In genomic region chr1:154992721-154993571, GRCh38 we compare ENCODE assay signal across 8 cellular contexts. TPM values are rescaled to one million over a fixed set of nuclear protein-coding genes. Genes with fewer than 3 reads are reported as not detected.
DNase-seq lines count a peak whose midpoint lies in the region; ATAC-seq and TF ChIP-seq lines count a peak whose summit lies in the region.
"Had no signal": no experiment of that assay in that cellular context is flagged by ENCODE, and none has a peak within 500 bp of the region (broad histone marks: within the 10 kb centered on the region; RNA-seq: fewer than 3 reads in every experiment).

No MANE protein-coding gene starts in this region.

- H3K27ac ChIP-seq in right cardiac atrium (ENCODE audit: low read length): no peak overlapping the region
- no peak overlapping the region for H3K27ac ChIP-seq in upper lobe of right lung
- H3K27ac ChIP-seq: left ventricle myocardium inferior had no signal

- DNase-seq in right cardiac atrium (peak in 2 of 3 donors; percentile 19 to 34), left ventricle myocardium superior (no peak), astrocyte of the hippocampus (ENCODE audit: low read depth, low spot score) (peak; percentile 62), upper lobe of right lung (peak; percentile 42), NCI-H146 (lab: John Stamatoyannopoulos, UW) (no peak)
- DNase-seq: GF-D8, left ventricle myocardium inferior had no signal

- no peaks in the 10 kb centered on the region for H3K9me3 ChIP-seq in right cardiac atrium (ENCODE audit: control insufficient read depth, low read length)
- no peaks in the 10 kb centered on the region for H3K9me3 ChIP-seq in upper lobe of right lung
- H3K9me3 ChIP-seq: left ventricle myocardium inferior had no signal

- H3K36me3 ChIP-seq in upper lobe of right lung: peaks cover 35% of the 10 kb centered on the region

- H3K27me3 ChIP-seq in right cardiac atrium (ENCODE audit: control insufficient read depth, insufficient read depth) (no peaks in the 10 kb centered on the region), upper lobe of right lung (no peaks in the 10 kb centered on the region)

- no peak for TF ChIP-seq CTCF in upper lobe of right lung (IDR thresholded peaks at IDR 0.05)

- H3K4me1 ChIP-seq in right cardiac atrium (ENCODE audit: control insufficient read depth, insufficient read depth, low read length): no peaks in the 10 kb centered on the region
- H3K4me1 ChIP-seq in upper lobe of right lung: no peaks in the 10 kb centered on the region

- intact Hi-C loops in right cardiac atrium (cut with DNase I): no loop called here
- intact Hi-C loops in left ventricle myocardium superior (cut with micrococcal nuclease): no loop called here
- intact Hi-C loops in upper lobe of right lung (cut with DNase I): no loop called here

- ATAC-seq in right cardiac atrium (peak in 1 of 2 donors; percentile 16), left ventricle myocardium superior (no peak), upper lobe of right lung (no peak), HG03565 (IDR thresholded peaks at IDR 0.05; ENCODE audit: unreplicated experiment) (no peak)

- H3K4me3 ChIP-seq in right cardiac atrium (ENCODE audit: low read length) (no peak overlapping the region), upper lobe of right lung (no peak overlapping the region)
- H3K4me3 ChIP-seq: left ventricle myocardium inferior had no signal

- 84% methylated on average over 14 of the region's 14 CpGs for WGBS in right cardiac atrium

RNA-seq across cellular contexts. Expression of gene LENEP, which starts 0.4 kb away (rescaled TPM):
- total RNA-seq in right cardiac atrium (not detected), left ventricle myocardium superior (not detected), upper lobe of right lung (not detected)
- polyA plus RNA-seq in right cardiac atrium: not detected
- total RNA-seq: left ventricle myocardium inferior had no signal

RNA-seq across cellular contexts. Expression of gene ZBTB7B, which starts 9.7 kb away (rescaled TPM):
- 10 to 100 TPM; 40.3 to 66.6 (median 52.7) TPM for total RNA-seq in right cardiac atrium
- polyA plus RNA-seq in right cardiac atrium: 41.7 TPM
- 58.9 TPM for total RNA-seq in left ventricle myocardium superior
- total RNA-seq in upper lobe of right lung: 80.4 TPM

RNA-seq across cellular contexts. Expression of gene FLAD1, which starts 9.8 kb away (rescaled TPM):
- total RNA-seq in right cardiac atrium (10 to 100 TPM; 22.8 to 32.7 (median 25.2) TPM), left ventricle myocardium superior (31.4 TPM), upper lobe of right lung (29.0 TPM)
- 25.3 TPM for polyA plus RNA-seq in right cardiac atrium

RNA-seq across cellular contexts. Expression of gene CKS1B, which starts 18.5 kb away (rescaled TPM):
- total RNA-seq in right cardiac atrium (10 to 100 TPM; 19.9 to 28.1 (median 23.4) TPM), left ventricle myocardium superior (16.7 TPM), upper lobe of right lung (27.0 TPM)
- 28.9 TPM for polyA plus RNA-seq in right cardiac atrium

RNA-seq across cellular contexts. Expression of gene SHC1, which starts 22.4 kb away (rescaled TPM):
- total RNA-seq in right cardiac atrium (10 to 100 TPM; 63.2 to 81.7 (median 71.4) TPM), left ventricle myocardium superior (62.1 TPM), upper lobe of right lung (120 TPM)
- 37.9 TPM for polyA plus RNA-seq in right cardiac atrium

Comparison
In these comparisons a context has a peak if more than half of its experiments do, and no peak if none do; other contexts are left out.
1. DNase-seq: peak in right cardiac atrium (2 of 3), astrocyte of the hippocampus (single experiment) and upper lobe of right lung (single experiment); none in left ventricle myocardium superior (single experiment) and NCI-H146 (single experiment).